In the genomic region with DNA sequence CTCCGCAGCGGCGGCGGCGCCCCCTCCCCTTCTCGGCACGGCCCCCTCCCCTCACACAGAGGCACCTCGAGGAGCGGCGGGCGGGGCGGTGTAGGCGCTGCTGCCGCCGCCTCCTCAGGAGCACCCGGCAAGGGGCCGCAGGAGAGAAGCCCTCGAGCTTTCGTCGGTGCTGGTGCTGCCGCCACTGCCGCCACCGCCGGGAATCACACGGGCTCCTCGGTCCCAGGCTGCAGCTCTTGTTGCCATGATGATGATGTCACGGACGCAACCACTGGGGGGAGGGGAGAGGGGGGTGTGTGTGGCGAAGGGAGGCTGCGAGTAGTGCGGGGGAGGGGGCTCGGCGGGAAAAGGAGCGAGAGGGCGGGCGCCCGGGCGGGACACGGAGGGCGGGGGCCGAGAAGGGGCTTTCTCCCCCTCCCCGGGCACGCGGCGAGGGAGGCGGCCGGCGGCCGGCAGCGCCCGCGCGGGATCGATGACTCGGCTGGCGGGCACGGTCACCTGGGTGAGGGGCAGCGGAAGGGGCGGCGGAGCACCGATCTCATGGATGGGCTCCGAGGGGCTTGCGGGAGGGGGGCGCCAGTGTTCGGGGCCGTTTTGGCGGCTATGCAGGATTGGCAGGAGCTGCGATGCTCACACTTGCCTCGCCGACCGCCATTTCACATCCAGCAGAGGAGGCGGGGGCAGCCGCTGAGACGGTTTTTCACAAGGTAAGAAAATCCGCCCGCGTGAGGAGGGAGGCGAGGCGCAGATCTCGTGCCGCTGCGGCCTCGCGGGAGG, we compare ENCODE assay signal across 8 cellular contexts. TPM values are rescaled to one million over a fixed set of nuclear protein-coding genes. Genes with fewer than 3 reads are reported as not detected.
DNase-seq lines count a peak whose midpoint lies in the region; ATAC-seq and TF ChIP-seq lines count a peak whose summit lies in the region.

A gene with protein sequence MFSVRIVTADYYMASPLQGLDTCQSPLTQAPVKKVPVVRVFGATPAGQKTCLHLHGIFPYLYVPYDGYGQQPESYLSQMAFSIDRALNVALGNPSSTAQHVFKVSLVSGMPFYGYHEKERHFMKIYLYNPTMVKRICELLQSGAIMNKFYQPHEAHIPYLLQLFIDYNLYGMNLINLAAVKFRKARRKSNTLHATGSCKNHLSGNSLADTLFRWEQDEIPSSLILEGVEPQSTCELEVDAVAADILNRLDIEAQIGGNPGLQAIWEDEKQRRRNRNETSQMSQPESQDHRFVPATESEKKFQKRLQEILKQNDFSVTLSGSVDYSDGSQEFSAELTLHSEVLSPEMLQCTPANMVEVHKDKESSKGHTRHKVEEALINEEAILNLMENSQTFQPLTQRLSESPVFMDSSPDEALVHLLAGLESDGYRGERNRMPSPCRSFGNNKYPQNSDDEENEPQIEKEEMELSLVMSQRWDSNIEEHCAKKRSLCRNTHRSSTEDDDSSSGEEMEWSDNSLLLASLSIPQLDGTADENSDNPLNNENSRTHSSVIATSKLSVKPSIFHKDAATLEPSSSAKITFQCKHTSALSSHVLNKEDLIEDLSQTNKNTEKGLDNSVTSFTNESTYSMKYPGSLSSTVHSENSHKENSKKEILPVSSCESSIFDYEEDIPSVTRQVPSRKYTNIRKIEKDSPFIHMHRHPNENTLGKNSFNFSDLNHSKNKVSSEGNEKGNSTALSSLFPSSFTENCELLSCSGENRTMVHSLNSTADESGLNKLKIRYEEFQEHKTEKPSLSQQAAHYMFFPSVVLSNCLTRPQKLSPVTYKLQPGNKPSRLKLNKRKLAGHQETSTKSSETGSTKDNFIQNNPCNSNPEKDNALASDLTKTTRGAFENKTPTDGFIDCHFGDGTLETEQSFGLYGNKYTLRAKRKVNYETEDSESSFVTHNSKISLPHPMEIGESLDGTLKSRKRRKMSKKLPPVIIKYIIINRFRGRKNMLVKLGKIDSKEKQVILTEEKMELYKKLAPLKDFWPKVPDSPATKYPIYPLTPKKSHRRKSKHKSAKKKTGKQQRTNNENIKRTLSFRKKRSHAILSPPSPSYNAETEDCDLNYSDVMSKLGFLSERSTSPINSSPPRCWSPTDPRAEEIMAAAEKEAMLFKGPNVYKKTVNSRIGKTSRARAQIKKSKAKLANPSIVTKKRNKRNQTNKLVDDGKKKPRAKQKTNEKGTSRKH (N-terminal part only) (minus strand): TSS at position 260 of the 777 bp plus-strand sequence. CDS start 330 bp downstream, outside the sequence.

- no peaks in the 10 kb centered on the region for H3K36me3 ChIP-seq in kidney epithelial cell (ENCODE audit: control insufficient read depth, insufficient read depth, low read length)

- H3K27me3 ChIP-seq in kidney epithelial cell (ENCODE audit: control insufficient read depth, insufficient read depth, low read length), result no peaks in the 10 kb centered on the region

- no peak for TF ChIP-seq CTCF in kidney epithelial cell (IDR thresholded peaks at IDR 0.05; ENCODE audit: insufficient read depth, low read length, poor library complexity, severe bottlenecking)

- in situ Hi-C loops in ACHN (cut with HindIII; ENCODE audit: low pct_ligation_motif_present, low pct_unique_long_range_greater_than_20kb, low sequenced_read_pairs), result no loop called here

- ATAC-seq in GM18868 (IDR thresholded peaks at IDR 0.05; ENCODE audit: unreplicated experiment) (peak; percentile 30), HG03103 (IDR thresholded peaks at IDR 0.05; ENCODE audit: low read depth, unreplicated experiment) (peak; percentile 24)

- DNase-seq in ACHN (peak; percentile 79), NCI-H345 treated with DMSO at 0.1 percent for 48 hours (lab: John Stamatoyannopoulos, UW; ENCODE audit: unreplicated experiment) (peak; percentile 89), cerebellar cortex (ENCODE audit: low spot score) (peak; percentile 90), kidney epithelial cell (ENCODE audit: low read depth) (peak; percentile 35)
- DNase-seq in activated CD4-positive, CD25-positive, alpha-beta regulatory T cell treated with anti-CD3 and anti-CD28 coated beads, Interleukin-2, amount 50 U/mL, for 72 hours, result peak; percentile 79
- peak; percentile 85 to 86 for DNase-seq in stimulated activated CD4-positive, alpha-beta T cell treated with anti-CD3 and anti-CD28 coated beads, Interleukin-15, amount 100 ng/mL, for 48 hours (ENCODE audit: low read depth in 2 of 2)

- peak within 1 kb of the TSS; percentile 90 for H3K4me3 ChIP-seq in kidney epithelial cell (ENCODE audit: low read depth, low read length)

RNA-seq across cellular contexts. Expression of the gene that starts here (rescaled TPM):
- total RNA-seq in kidney epithelial cell, result 16.2 and 35.7 TPM in 2 replicates

Comparison
In these comparisons a context has a peak if more than half of its experiments do, and no peak if none do; other contexts are left out.
1. Peak in every context shown above with its lines: DNase-seq, ATAC-seq and H3K4me3 ChIP-seq.
2. DNase-seq: peak in every context shown above with its lines; median percentile 90 in cerebellar cortex; 89 in NCI-H345 treated with DMSO at 0.1 percent for 48 hours; 86 in stimulated activated CD4-positive, alpha-beta T cell treated with anti-CD3 and anti-CD28 coated beads, Interleukin-15, amount 100 ng/mL, for 48 hours; 79 in ACHN; 79 in activated CD4-positive, CD25-positive, alpha-beta regulatory T cell treated with anti-CD3 and anti-CD28 coated beads, Interleukin-2, amount 50 U/mL, for 72 hours; 35 in kidney epithelial cell.